In the genomic region with DNA sequence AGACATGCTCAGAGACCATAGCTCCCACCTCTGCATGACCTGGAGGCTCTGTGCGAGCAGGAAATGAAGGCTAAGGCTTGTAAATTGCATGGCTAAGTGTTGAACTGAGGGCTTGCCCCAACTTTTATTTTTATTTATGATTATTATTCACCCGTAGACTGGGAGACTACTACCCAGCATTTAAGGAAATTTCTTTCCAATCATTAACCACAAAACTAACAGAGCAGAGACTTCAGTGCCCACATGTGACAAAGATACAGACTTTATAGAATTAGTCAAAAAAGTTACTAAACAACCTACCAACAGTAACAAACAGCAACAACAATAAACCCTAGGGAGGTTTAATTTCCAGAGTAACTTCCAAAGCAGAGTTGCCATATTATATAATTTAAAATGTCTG, we compare ENCODE assay signal across 15 cellular contexts.
"Had no signal": no experiment of that assay in that cellular context is flagged by ENCODE, and none has a peak within 500 bp of the region (broad histone marks: within the 10 kb centered on the region; RNA-seq: fewer than 3 reads in every experiment).

No MANE protein-coding gene starts in this region.

- H3K79me2 ChIP-seq: parathyroid adenoma had no signal

- ATAC-seq: activated naive CD4-positive, alpha-beta T cell treated with anti-CD3 and anti-CD28 coated beads, Interleukin-2, amount 50 U/mL, for 72 hours; gastrocnemius medialis; heart right ventricle; left ventricle myocardium superior had no signal

- H3K4me1 ChIP-seq: gastrocnemius medialis, heart right ventricle, parathyroid adenoma had no signal

- DNase-seq: activated CD4-positive, alpha-beta memory T cell treated with anti-CD3 and anti-CD28 coated beads, Interleukin-2, amount 10 ng/mL, durations not matched to agents 7 days and 5 days; activated CD4-positive, alpha-beta T cell treated with anti-CD3 and anti-CD28 coated beads for 1 hour; activated effector memory CD4-positive, alpha-beta T cell treated with Interleukin-2 at 50 U/mL for 16 hours; anterior cingulate cortex; gastrocnemius medialis; heart right ventricle; kidney; left ventricle myocardium superior; mesendoderm; SW 1271; T-helper 9 cell had no signal

- H3K9me3 ChIP-seq: gastrocnemius medialis, heart right ventricle, SJSA1, tibial nerve had no signal

- H3K4me3 Mint-ChIP-seq: activated CD4-positive, alpha-beta memory T cell treated with anti-CD3 and anti-CD28 coated beads, Interleukin-2, amount 10 ng/mL, durations not matched to agents 7 days and 5 days had no signal

- H3K9ac ChIP-seq: parathyroid adenoma had no signal

- H3K4me3 ChIP-seq: gastrocnemius medialis, heart right ventricle, SJSA1, tibial nerve had no signal

- H3K27me3 ChIP-seq: gastrocnemius medialis, heart right ventricle, SJSA1, tibial nerve had no signal

- H3K27me3 Mint-ChIP-seq: activated CD4-positive, alpha-beta memory T cell treated with anti-CD3 and anti-CD28 coated beads, Interleukin-2, amount 10 ng/mL, durations not matched to agents 7 days and 5 days had no signal

- H3K27ac ChIP-seq: gastrocnemius medialis, heart right ventricle, parathyroid adenoma, SJSA1 had no signal

- H2AFZ ChIP-seq: parathyroid adenoma had no signal
